Comparison of ENCODE assay signal across 8 cellular contexts in genomic region chr19:40601061-40601973, GRCh38. TPM values are rescaled to one million over a fixed set of nuclear protein-coding genes. Genes with fewer than 3 reads are reported as not detected.
A peak's percentile ranks its signal among the peaks of the same experiment; 100 is the strongest.
DNase-seq lines count a peak whose midpoint lies in the region; ATAC-seq and TF ChIP-seq lines count a peak whose summit lies in the region.

Gene LTBP4, plus strand, starts transcription at chr19:40601369. Its CDS starts 19 bp downstream, at chr19:40601388.

- H3K27me3 ChIP-seq in RWPE2 (ENCODE audit: insufficient read depth, poor library complexity, severe bottlenecking) (no peaks in the 10 kb centered on the region), mesendoderm (ENCODE audit: insufficient read depth, low read length, poor library complexity) (peaks cover 26% of the 10 kb centered on the region), tibial nerve (peaks cover 0 to 27% of the 10 kb centered on the region in 2 donors)

- no peak within 1 kb of the TSS for H2AK5ac ChIP-seq in mesendoderm (ENCODE audit: low read length)

- no peak within 1 kb of the TSS for H4K8ac ChIP-seq in mesendoderm (ENCODE audit: low read depth, low read length)

- no peaks in the 10 kb centered on the region for H3K79me2 ChIP-seq in mesendoderm (ENCODE audit: control insufficient read depth, insufficient read depth, low read length)

- intact Hi-C loops in activated CD4-positive, alpha-beta T cell treated with anti-CD3 and anti-CD28 coated beads, Interleukin-2, amount 10 ng/mL, durations not matched to agents 24 days and 14 days (cut with micrococcal nuclease) = loop anchor here (5.0 to 10.0 kb wide), 3 partner anchors 179 to 1283 kb away; partner anchors contain the start of gene ARHGEF1

- peak within 1 kb of the TSS; percentile 75 for H3K4me3 Mint-ChIP-seq in activated CD4-positive, alpha-beta T cell treated with anti-CD3 and anti-CD28 coated beads, Interleukin-2, amount 10 ng/mL, durations not matched to agents 24 days and 14 days

- H3K4me1 ChIP-seq in RWPE2 (ENCODE audit: insufficient read depth, poor library complexity, severe bottlenecking) (peaks cover 14% of the 10 kb centered on the region), mesendoderm (ENCODE audit: control insufficient read depth, low read depth, low read length) (peaks cover 14% of the 10 kb centered on the region), tibial nerve (peaks cover 0 to 98% (median 69%) of the 10 kb centered on the region in 4 donors)

- peak in 1 of 2 donors; percentile 4 for TF ChIP-seq EP300 in tibial nerve (IDR thresholded peaks at IDR 0.05)

- H3K9me3 Mint-ChIP-seq in activated CD4-positive, alpha-beta T cell treated with anti-CD3 and anti-CD28 coated beads, Interleukin-2, amount 10 ng/mL, durations not matched to agents 24 days and 14 days = no peaks in the 10 kb centered on the region

- ATAC-seq in RWPE2 (ENCODE audit: low read depth) (no peak), HG02840 (IDR thresholded peaks at IDR 0.05; ENCODE audit: low FRiP score, unreplicated experiment) (no peak)

- peak within 1 kb of the TSS; percentile 53 for H3K27ac Mint-ChIP-seq in activated CD4-positive, alpha-beta T cell treated with anti-CD3 and anti-CD28 coated beads, Interleukin-2, amount 10 ng/mL, durations not matched to agents 24 days and 14 days

- peaks cover 40% of the 10 kb centered on the region for H3K27me3 Mint-ChIP-seq in activated CD4-positive, alpha-beta T cell treated with anti-CD3 and anti-CD28 coated beads, Interleukin-2, amount 10 ng/mL, durations not matched to agents 24 days and 14 days

- WGBS in mesendoderm (ENCODE audit: extremely low coverage, insufficient coverage, low lambda C conversion rate) = no CpG with 5 or more reads among the region's 87 CpGs
- 1 to 2% methylated on average over 10 to 37 of the region's 87 CpGs for WGBS in tibial nerve, 2 donors

- peak within 1 kb of the TSS; percentile 44 for H3K4me3 ChIP-seq in RWPE2 (ENCODE audit: severe bottlenecking)
- H3K4me3 ChIP-seq in mesendoderm (ENCODE audit: low read length) = no peak within 1 kb of the TSS
- H3K4me3 ChIP-seq in tibial nerve = peak within 1 kb of the TSS; percentile 60 to 90 (median 68)

- no peak within 1 kb of the TSS for H2BK5ac ChIP-seq in mesendoderm (ENCODE audit: low read length)

- peak within 1 kb of the TSS; percentile 73 for H3K56ac ChIP-seq in mesendoderm (ENCODE audit: low read length)

- H3K4ac ChIP-seq in mesendoderm (ENCODE audit: low read depth, low read length) = no peak within 1 kb of the TSS

- H3K36me3 Mint-ChIP-seq in activated CD4-positive, alpha-beta T cell treated with anti-CD3 and anti-CD28 coated beads, Interleukin-2, amount 10 ng/mL, durations not matched to agents 24 days and 14 days (ENCODE audit: low read depth) = peaks cover 3% of the 10 kb centered on the region

- H3K23ac ChIP-seq in mesendoderm (ENCODE audit: low read length) = no peak within 1 kb of the TSS

- H3K4me1 Mint-ChIP-seq in activated CD4-positive, alpha-beta T cell treated with anti-CD3 and anti-CD28 coated beads, Interleukin-2, amount 10 ng/mL, durations not matched to agents 24 days and 14 days = peaks cover 57% of the 10 kb centered on the region

- peak in 1 of 2 donors; percentile 60 for TF ChIP-seq POLR2A in tibial nerve (IDR thresholded peaks at IDR 0.05)

- H3K18ac ChIP-seq in mesendoderm (ENCODE audit: low read length) = peak within 1 kb of the TSS; percentile 20

- H2BK120ac ChIP-seq in mesendoderm (ENCODE audit: low read depth, low read length) = no peak within 1 kb of the TSS

- DNase-seq in activated CD4-positive, alpha-beta T cell treated with anti-CD3 and anti-CD28 coated beads, Interleukin-2, amount 10 ng/mL, durations not matched to agents 24 days and 14 days = peak; percentile 77
- no peak for DNase-seq in activated CD4-positive, alpha-beta T cell treated with anti-CD3 and anti-CD28 coated beads for 48 hours
- no peak for DNase-seq in RWPE2 (ENCODE audit: low spot score)
- peak; percentile 62 for DNase-seq in ecto neural progenitor cell (ENCODE audit: low spot score)
- DNase-seq in mesendoderm = no peak
- DNase-seq in tibial nerve (ENCODE audit: low spot score in 2 of 2) = no peak
- DNase-seq in cerebellar cortex (ENCODE audit: low spot score) = no peak

- peak within 1 kb of the TSS; percentile 51 for H3K9ac ChIP-seq in mesendoderm (ENCODE audit: low read length)

- H3K9me3 ChIP-seq in RWPE2 (ENCODE audit: severe bottlenecking) (no peaks in the 10 kb centered on the region), tibial nerve (no peaks in the 10 kb centered on the region)

- peak within 1 kb of the TSS; percentile 82 for H3K27ac ChIP-seq in RWPE2 (ENCODE audit: poor library complexity, severe bottlenecking)
- H3K27ac ChIP-seq in mesendoderm (ENCODE audit: low read depth, low read length) = no peak within 1 kb of the TSS
- H3K27ac ChIP-seq in tibial nerve = peak within 1 kb of the TSS; percentile 84 to 95 (median 92)

- H4K5ac ChIP-seq in mesendoderm (ENCODE audit: low read length) = no peak within 1 kb of the TSS

- no peaks in the 10 kb centered on the region for H3K36me3 ChIP-seq in RWPE2 (ENCODE audit: low read depth)
- no peaks in the 10 kb centered on the region for H3K36me3 ChIP-seq in mesendoderm (ENCODE audit: control insufficient read depth, insufficient read depth, low read length)
- no peaks in the 10 kb centered on the region for H3K36me3 ChIP-seq in tibial nerve

- TF ChIP-seq CTCF in RWPE2 (IDR thresholded peaks at IDR 0.05; ENCODE audit: poor library complexity, severe bottlenecking) (no peak), tibial nerve (IDR thresholded peaks at IDR 0.05) (peak in 2 of 5 experiments; percentile 13 to 39)

- peak within 1 kb of the TSS; percentile 33 for H3K4me2 ChIP-seq in mesendoderm (ENCODE audit: low read length)

- no peaks in the 10 kb centered on the region for H3K79me1 ChIP-seq in mesendoderm (ENCODE audit: low read length)

- no peak within 1 kb of the TSS for H2BK15ac ChIP-seq in mesendoderm (replicated peaks; ENCODE audit: low read depth)

RNA-seq across cellular contexts. Expression of gene LTBP4, which starts in this region (rescaled TPM):
- 123 and 126 TPM in 2 replicates for total RNA-seq in activated CD4-positive, alpha-beta T cell treated with anti-CD3 and anti-CD28 coated beads, Interleukin-2, amount 10 ng/mL, durations not matched to agents 24 days and 14 days
- polyA plus RNA-seq in mesendoderm (2013, experiment 1 of 2) = 28.7 TPM
- 28.9 TPM for polyA plus RNA-seq in mesendoderm (2013, experiment 2 of 2)
- 1,000 to 10,000 TPM in 2 of 4 donors, 100 to 1,000 TPM in 2; 851 to 1,504 (median 1,156) TPM for total RNA-seq in tibial nerve

Comparison
In these comparisons a context has a peak if more than half of its experiments do, and no peak if none do; other contexts are left out.
1. DNase-seq: peak in activated CD4-positive, alpha-beta T cell treated with anti-CD3 and anti-CD28 coated beads, Interleukin-2, amount 10 ng/mL, durations not matched to agents 24 days and 14 days (single experiment) and ecto neural progenitor cell (single experiment); none in activated CD4-positive, alpha-beta T cell treated with anti-CD3 and anti-CD28 coated beads for 48 hours (single experiment), RWPE2 (single experiment), mesendoderm (single experiment), tibial nerve (0 of 2) and cerebellar cortex (single experiment).